ENCODE assay signal across 7 cellular contexts in the genomic region with DNA sequence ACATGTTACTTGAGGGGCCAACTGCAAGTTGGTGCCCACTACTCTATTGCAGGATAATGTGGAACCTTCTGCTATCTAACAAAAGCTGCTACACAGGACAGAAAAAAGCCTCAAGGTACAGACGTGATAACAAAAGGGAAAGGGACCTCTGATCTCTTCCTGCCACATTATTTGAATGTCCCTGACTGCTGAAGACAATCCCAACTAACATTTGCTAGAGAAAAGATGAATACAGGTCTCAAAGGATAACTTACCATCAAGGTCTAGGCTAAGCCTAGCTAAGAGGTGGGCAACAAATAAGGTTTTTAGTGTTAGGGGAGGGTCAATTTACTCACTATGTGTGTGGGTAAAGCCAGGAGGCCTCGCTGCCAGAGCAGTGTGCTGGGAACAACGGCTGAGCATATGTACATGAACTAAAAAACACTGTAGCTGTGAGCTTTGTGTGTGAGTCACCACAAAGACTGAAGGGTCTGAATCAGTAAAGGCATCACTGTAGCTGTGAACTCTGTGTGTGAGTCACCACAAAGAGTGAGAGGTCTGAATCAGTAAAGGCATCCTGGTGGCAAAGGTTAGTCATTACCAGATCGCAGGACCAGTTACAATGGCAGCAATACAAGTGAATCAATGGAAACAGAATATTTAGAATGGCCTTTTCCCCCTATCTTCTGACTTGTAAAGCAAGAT.
DNase-seq lines count a peak whose midpoint lies in the region; ATAC-seq, FAIRE-seq and TF ChIP-seq lines count a peak whose summit lies in the region.

No MANE protein-coding gene starts in this region.

- FAIRE-seq in kidney (lab: Jason Lieb, UNC), result no peak

- intact Hi-C loops in activated CD4-positive, alpha-beta T cell treated with anti-CD3 and anti-CD28 coated beads, Interleukin-2, amount 10 ng/mL, durations not matched to agents 24 days and 14 days (cut with micrococcal nuclease), result loop anchor here (1.0 to 2.0 kb wide), 3 partner anchors 9 to 165 kb away; partner anchors contain the start of gene LMLN
- intact Hi-C loops in kidney (cut with DNase I), result no loop called here

- H3K9ac ChIP-seq in fibroblast of lung (ENCODE audit: insufficient read depth, low read length) (no peak overlapping the region), kidney (ENCODE audit: low read length in 2 of 2) (no peak overlapping the region)

- H2AFZ ChIP-seq in fibroblast of lung (ENCODE audit: low read length), result no peak overlapping the region

- no peaks in the 10 kb centered on the region for H3K9me3 ChIP-seq in fibroblast of lung (ENCODE audit: control insufficient read depth, insufficient read depth, low read depth, low read length)
- H3K9me3 ChIP-seq in kidney (ENCODE audit: control insufficient read depth in 1 of 2, low read length in 2 of 2), result no peaks in the 10 kb centered on the region

- no peak overlapping the region for H3K27ac ChIP-seq in fibroblast of lung (ENCODE audit: insufficient read depth, low read length)
- no peak overlapping the region for H3K27ac ChIP-seq in kidney (ENCODE audit: low read depth in 2 of 2, low read length in 2 of 2)

- H3K4me3 ChIP-seq in fibroblast of lung (replicated peaks in 1 of 4; ENCODE audit: control extremely low read depth in 1 of 4, insufficient read depth in 1 of 4, low read depth in 3 of 4, low read length in 4 of 4), result no peak overlapping the region
- H3K4me3 ChIP-seq in kidney (ENCODE audit: low read length in 2 of 2), result no peak overlapping the region

- H3K4me2 ChIP-seq in fibroblast of lung (ENCODE audit: extremely low read depth, insufficient read depth, low read length), result no peak overlapping the region

- peak overlapping the region; percentile 6 for H3K4me3 Mint-ChIP-seq in activated CD4-positive, alpha-beta T cell treated with anti-CD3 and anti-CD28 coated beads, Interleukin-2, amount 10 ng/mL, durations not matched to agents 24 days and 14 days

- DNase-seq in activated CD4-positive, alpha-beta T cell treated with anti-CD3 and anti-CD28 coated beads, Interleukin-2, amount 10 ng/mL, durations not matched to agents 24 days and 14 days, result peak; percentile 78
- DNase-seq in fibroblast of lung (ENCODE audit: low read depth in 2 of 2), result peak; percentile 91 to 99
- peak; percentile 45 for DNase-seq in stimulated activated CD4-positive, alpha-beta T cell treated with anti-CD3 and anti-CD28 coated beads, Interleukin-4, amount 100 ng/mL, for 1 hour
- DNase-seq in kidney, result no peak
- DNase-seq in NCI-H2029 treated with DMSO at 0.1 percent for 48 hours (lab: John Stamatoyannopoulos, UW), result no peak

- H3K9me3 Mint-ChIP-seq in activated CD4-positive, alpha-beta T cell treated with anti-CD3 and anti-CD28 coated beads, Interleukin-2, amount 10 ng/mL, durations not matched to agents 24 days and 14 days, result no peaks in the 10 kb centered on the region

- peak; percentile 100 for ATAC-seq in GM19025 (IDR thresholded peaks at IDR 0.05; ENCODE audit: low read depth, unreplicated experiment)
- peak; percentile 79 for ATAC-seq in HG03469 (IDR thresholded peaks at IDR 0.05; ENCODE audit: unreplicated experiment)

- H3K27ac Mint-ChIP-seq in activated CD4-positive, alpha-beta T cell treated with anti-CD3 and anti-CD28 coated beads, Interleukin-2, amount 10 ng/mL, durations not matched to agents 24 days and 14 days, result peak overlapping the region; percentile 90

- H3K27me3 ChIP-seq in fibroblast of lung (ENCODE audit: control insufficient read depth, insufficient read depth, low read length), result peaks cover 6% of the 10 kb centered on the region

- TF ChIP-seq CTCF in fibroblast of lung (conservative IDR thresholded peaks at IDR 0.05 in 1 of 2, IDR thresholded peaks at IDR 0.05 in 1 of 2; ENCODE audit: low read depth in 1 of 2, low read length in 2 of 2) (no peak), kidney (IDR thresholded peaks at IDR 0.05; ENCODE audit: borderline replicate concordance, extremely low read depth, insufficient read depth) (no peak)

- H3K36me3 ChIP-seq in fibroblast of lung (ENCODE audit: control insufficient read depth, insufficient read depth, low read length) (no peaks in the 10 kb centered on the region), kidney (ENCODE audit: control insufficient read depth in 1 of 2, insufficient read depth in 2 of 2, low read length in 2 of 2) (no peaks in the 10 kb centered on the region)

- peaks cover 28% of the 10 kb centered on the region for H3K27me3 Mint-ChIP-seq in activated CD4-positive, alpha-beta T cell treated with anti-CD3 and anti-CD28 coated beads, Interleukin-2, amount 10 ng/mL, durations not matched to agents 24 days and 14 days

- peaks cover 19% of the 10 kb centered on the region for H3K4me1 Mint-ChIP-seq in activated CD4-positive, alpha-beta T cell treated with anti-CD3 and anti-CD28 coated beads, Interleukin-2, amount 10 ng/mL, durations not matched to agents 24 days and 14 days

- H3K79me2 ChIP-seq in fibroblast of lung (ENCODE audit: control insufficient read depth, insufficient read depth, low read length), result no peaks in the 10 kb centered on the region

- no peaks in the 10 kb centered on the region for H3K36me3 Mint-ChIP-seq in activated CD4-positive, alpha-beta T cell treated with anti-CD3 and anti-CD28 coated beads, Interleukin-2, amount 10 ng/mL, durations not matched to agents 24 days and 14 days (ENCODE audit: low read depth)

- no peaks in the 10 kb centered on the region for H4K20me1 ChIP-seq in fibroblast of lung (ENCODE audit: control insufficient read depth, extremely low read depth, insufficient read depth, low read length)

- H3K4me1 ChIP-seq in fibroblast of lung (ENCODE audit: control insufficient read depth, extremely low read depth, insufficient read depth, low read length) (no peaks in the 10 kb centered on the region), kidney (ENCODE audit: control insufficient read depth in 1 of 2, insufficient read depth in 1 of 2, low read depth in 1 of 2, low read length in 2 of 2) (no peaks in the 10 kb centered on the region)

Comparison
In these comparisons a context has a peak if more than half of its experiments do, and no peak if none do; other contexts are left out.
1. DNase-seq: peak in activated CD4-positive, alpha-beta T cell treated with anti-CD3 and anti-CD28 coated beads, Interleukin-2, amount 10 ng/mL, durations not matched to agents 24 days and 14 days (single experiment), fibroblast of lung (2 of 2) and stimulated activated CD4-positive, alpha-beta T cell treated with anti-CD3 and anti-CD28 coated beads, Interleukin-4, amount 100 ng/mL, for 1 hour (single experiment); none in kidney (single experiment) and NCI-H2029 treated with DMSO at 0.1 percent for 48 hours (single experiment).